11 cellular contexts compared by ENCODE assay signal in genomic region chr16:29993903-29994612, GRCh38. TPM values are rescaled to one million over a fixed set of nuclear protein-coding genes. Genes with fewer than 3 reads are reported as not detected.
DNase-seq lines count a peak whose midpoint lies in the region; ATAC-seq and TF ChIP-seq lines count a peak whose summit lies in the region.
"Had no signal": no experiment of that assay in that cellular context is flagged by ENCODE, and none has a peak within 500 bp of the region (broad histone marks: within the 10 kb centered on the region; RNA-seq: fewer than 3 reads in every experiment).

No MANE protein-coding gene starts in this region.

- DNase-seq in natural killer cell treated with Interleukin-12 subunit alpha and Interleukin-12 subunit beta and Interleukin-15 and Interleukin-18, amount 100 ng/mL, for 72 hours (ENCODE audit: low spot score) = peak; percentile 51
- no peak for DNase-seq in adrenal gland
- no peak for DNase-seq in erythroblast (lab: John Stamatoyannopoulos, UW)
- DNase-seq in NCI-H1436 treated with DMSO at 0.1 percent for 48 hours (lab: John Stamatoyannopoulos, UW) = no peak

- H3K27ac ChIP-seq in BLaER1 treated with 17β-estradiol and CSF1 and Interleukin-3, amounts not matched to agents 10 nM and 100 nM = peak overlapping the region in 9 of 11 experiments; percentile 92 to 99 (median 97); a peak in 17 of 22 replicates
- peak overlapping the region; percentile 100; the same call in 1 of the 2 replicates for H3K27ac ChIP-seq in KMS-11
- H3K27ac ChIP-seq in adrenal gland = peak overlapping the region in 1 of 5 donors; percentile 97

- H3K9me3 Mint-ChIP-seq in brain = peaks cover 0 to 3% (median 0%) of the 10 kb centered on the region in 5 experiments
- no peaks in the 10 kb centered on the region for H3K9me3 Mint-ChIP-seq in natural killer cell treated with Interleukin-12 subunit alpha and Interleukin-12 subunit beta and Interleukin-15 and Interleukin-18, amount 100 ng/mL, for 72 hours

- peak overlapping the region; percentile 94 to 99 (median 98) for H3K27ac Mint-ChIP-seq in brain
- H3K27ac Mint-ChIP-seq in natural killer cell treated with Interleukin-12 subunit alpha and Interleukin-12 subunit beta and Interleukin-15 and Interleukin-18, amount 100 ng/mL, for 72 hours = peak overlapping the region; percentile 96 to 98

- H3K27me3 Mint-ChIP-seq in brain = peaks cover 16% of the 10 kb centered on the region
- no peaks in the 10 kb centered on the region for H3K27me3 Mint-ChIP-seq in natural killer cell treated with Interleukin-12 subunit alpha and Interleukin-12 subunit beta and Interleukin-15 and Interleukin-18, amount 100 ng/mL, for 72 hours

- WGBS in adrenal gland, 4 donors = 82 to 88% (median 87%) methylated on average over 9 of the region's 9 CpGs

- peak overlapping the region; percentile 90 to 97 (median 94) for H3K4me2 ChIP-seq in BLaER1 treated with 17β-estradiol and CSF1 and Interleukin-3, amounts not matched to agents 10 nM and 100 nM
- H3K4me2 ChIP-seq in KMS-11 = peak overlapping the region; percentile 93

- H3K27me3 ChIP-seq in BLaER1 treated with 17β-estradiol and CSF1 and Interleukin-3, amounts not matched to agents 10 nM and 100 nM = no peaks in the 10 kb centered on the region
- no peaks in the 10 kb centered on the region for H3K27me3 ChIP-seq in KMS-11 (ENCODE audit: insufficient read depth, low read depth)
- H3K27me3 ChIP-seq in adrenal gland = no peaks in the 10 kb centered on the region

- peak overlapping the region; percentile 72 to 95 (median 86) for H3K4me3 ChIP-seq in BLaER1 treated with 17β-estradiol and CSF1 and Interleukin-3, amounts not matched to agents 10 nM and 100 nM
- H3K4me3 ChIP-seq in KMS-11 (IDR thresholded peaks at IDR 0.05; ENCODE audit: insufficient read depth, low read depth, low read length) (no peak overlapping the region), adrenal gland (no peak overlapping the region)

- TF ChIP-seq POLR2A in adrenal gland (IDR thresholded peaks at IDR 0.05) (no peak), erythroblast (IDR thresholded peaks at IDR 0.05; ENCODE audit: low read length) (no peak)

- peak overlapping the region; percentile 80 to 99 (median 93) for H3K9ac ChIP-seq in BLaER1 treated with 17β-estradiol and CSF1 and Interleukin-3, amounts not matched to agents 10 nM and 100 nM
- H3K9ac ChIP-seq in KMS-11 = peak overlapping the region; percentile 100; the same call in 1 of the 2 replicates

- intact Hi-C loops in adrenal gland (cut with DNase I) = loop anchor here in 1 of 2 donors (10.0 kb wide), 1 partner anchor 69 kb away; the partner anchor contains the start of gene KCTD13

- ATAC-seq in natural killer cell treated with Interleukin-12 subunit alpha and Interleukin-12 subunit beta and Interleukin-15 and Interleukin-18, amount 100 ng/mL, for 72 hours = no peak
- no peak for ATAC-seq in HG02852 (IDR thresholded peaks at IDR 0.05; ENCODE audit: unreplicated experiment)

- H2AFZ ChIP-seq in KMS-11 (ENCODE audit: low read depth) = no peak overlapping the region

- H3K36me3 ChIP-seq in BLaER1 treated with 17β-estradiol and CSF1 and Interleukin-3, amounts not matched to agents 10 nM and 100 nM = peaks cover 44 to 65% (median 56%) of the 10 kb centered on the region in 11 experiments
- H3K36me3 ChIP-seq in KMS-11 (ENCODE audit: insufficient read depth) = no peaks in the 10 kb centered on the region
- peaks cover 0 to 44% of the 10 kb centered on the region in 2 donors for H3K36me3 ChIP-seq in adrenal gland (replicated peaks in 1 of 2)

- peaks cover 20% of the 10 kb centered on the region for H3K36me3 Mint-ChIP-seq in brain
- peaks cover 2% of the 10 kb centered on the region for H3K36me3 Mint-ChIP-seq in natural killer cell treated with Interleukin-12 subunit alpha and Interleukin-12 subunit beta and Interleukin-15 and Interleukin-18, amount 100 ng/mL, for 72 hours

- peak overlapping the region; percentile 98 to 100 (median 98) for H3K4me3 Mint-ChIP-seq in brain
- H3K4me3 Mint-ChIP-seq in natural killer cell treated with Interleukin-12 subunit alpha and Interleukin-12 subunit beta and Interleukin-15 and Interleukin-18, amount 100 ng/mL, for 72 hours = peak overlapping the region; percentile 97

- no peak for TF ChIP-seq CTCF in KMS-11 (conservative IDR thresholded peaks at IDR 0.05; ENCODE audit: low read depth, low read length)
- no peak for TF ChIP-seq CTCF in brain (conservative IDR thresholded peaks at IDR 0.05)
- TF ChIP-seq CTCF in adrenal gland (IDR thresholded peaks at IDR 0.05) = no peak

- peaks cover 0 to 47% (median 6%) of the 10 kb centered on the region in 11 experiments; a peak in 8 of 22 replicates for H4K20me1 ChIP-seq in BLaER1 treated with 17β-estradiol and CSF1 and Interleukin-3, amounts not matched to agents 10 nM and 100 nM
- H4K20me1 ChIP-seq in KMS-11 (ENCODE audit: insufficient read depth) = no peaks in the 10 kb centered on the region

- peaks cover 30% of the 10 kb centered on the region for H3K4me1 Mint-ChIP-seq in brain
- peaks cover 27 to 36% of the 10 kb centered on the region in 2 donors for H3K4me1 Mint-ChIP-seq in natural killer cell treated with Interleukin-12 subunit alpha and Interleukin-12 subunit beta and Interleukin-15 and Interleukin-18, amount 100 ng/mL, for 72 hours (ENCODE audit: low read depth in 2 of 2)

- peaks cover 10% of the 10 kb centered on the region; the same call in 1 of the 2 replicates for H3K79me2 ChIP-seq in KMS-11 (ENCODE audit: insufficient read depth, low read depth)

- no peaks in the 10 kb centered on the region for H3K9me3 ChIP-seq in BLaER1 treated with 17β-estradiol and CSF1 and Interleukin-3, amounts not matched to agents 10 nM and 100 nM (replicated peaks in 1 of 11)
- H3K9me3 ChIP-seq in adrenal gland (replicated peaks in 1 of 3) = no peaks in the 10 kb centered on the region

- peaks cover 43 to 56% (median 48%) of the 10 kb centered on the region in 10 experiments for H3K4me1 ChIP-seq in BLaER1 treated with 17β-estradiol and CSF1 and Interleukin-3, amounts not matched to agents 10 nM and 100 nM
- H3K4me1 ChIP-seq in KMS-11 (ENCODE audit: low read depth, poor library complexity, severe bottlenecking) (peaks cover 17% of the 10 kb centered on the region), adrenal gland (replicated peaks in 1 of 2) (peaks cover 17 to 24% of the 10 kb centered on the region in 2 donors)

RNA-seq across cellular contexts. Expression of gene HIRIP3, which starts 1.4 kb away (rescaled TPM):
- 85.9 TPM for polyA plus RNA-seq in brain (ENCODE audit: insufficient read depth, low read depth, low replicate concordance)
- total RNA-seq in natural killer cell treated with Interleukin-12 subunit alpha and Interleukin-12 subunit beta and Interleukin-15 and Interleukin-18, amount 100 ng/mL, for 72 hours = 10 to 100 TPM; 30.0 to 40.8 TPM
- total RNA-seq in adrenal gland = 10 to 100 TPM; 11.9 to 35.0 (median 19.1) TPM
- 10 to 100 TPM; 12.6 to 24.9 (median 20.2) TPM for polyA plus RNA-seq in adrenal gland

RNA-seq across cellular contexts. Expression of gene INO80E, which starts 2.0 kb away (rescaled TPM):
- polyA plus RNA-seq in brain (ENCODE audit: insufficient read depth, low read depth, low replicate concordance) (147 TPM), adrenal gland (100 to 1,000 TPM in 2 of 3 donors, 10 to 100 TPM in 1; 42.8 to 362 (median 103) TPM)
- 100 to 1,000 TPM; 101 to 133 TPM for total RNA-seq in natural killer cell treated with Interleukin-12 subunit alpha and Interleukin-12 subunit beta and Interleukin-15 and Interleukin-18, amount 100 ng/mL, for 72 hours
- total RNA-seq in adrenal gland = 100 to 1,000 TPM in 2 of 8 donors, 10 to 100 TPM in 6; 31.8 to 120 (median 73.4) TPM

RNA-seq across cellular contexts. Expression of gene DOC2A, which starts 16.8 kb away (rescaled TPM):
- 23.1 TPM for polyA plus RNA-seq in brain (ENCODE audit: insufficient read depth, low read depth, low replicate concordance)
- not detected for total RNA-seq in natural killer cell treated with Interleukin-12 subunit alpha and Interleukin-12 subunit beta and Interleukin-15 and Interleukin-18, amount 100 ng/mL, for 72 hours
- 10 to 100 TPM in 1 of 8 donors, 1 to 10 TPM in 4, under 1 TPM in 2, not detected in 1; 0.35 to 14.8 (median 2.5) TPM for total RNA-seq in adrenal gland
- 10 to 100 TPM in 1 of 3 donors, 1 to 10 TPM in 1, under 1 TPM in 1; 0.60 to 33.0 (median 9.5) TPM for polyA plus RNA-seq in adrenal gland
- total RNA-seq: LHCN-M2 had no signal

RNA-seq across cellular contexts. Expression of gene TAOK2, which starts 20.4 kb away (rescaled TPM):
- 45.4 TPM for polyA plus RNA-seq in brain (ENCODE audit: insufficient read depth, low read depth, low replicate concordance)
- total RNA-seq in natural killer cell treated with Interleukin-12 subunit alpha and Interleukin-12 subunit beta and Interleukin-15 and Interleukin-18, amount 100 ng/mL, for 72 hours = 10 to 100 TPM; 39.6 to 66.8 TPM
- 10 to 100 TPM; 57.5 to 95.0 (median 76.1) TPM for total RNA-seq in adrenal gland
- polyA plus RNA-seq in adrenal gland = 100 to 1,000 TPM in 1 of 3 donors, 10 to 100 TPM in 2; 36.6 to 135 (median 51.0) TPM

RNA-seq across cellular contexts. Expression of gene C16orf92, which starts 28.9 kb away (rescaled TPM):
- not detected for polyA plus RNA-seq in brain (ENCODE audit: insufficient read depth, low read depth, low replicate concordance)
- not detected for total RNA-seq in natural killer cell treated with Interleukin-12 subunit alpha and Interleukin-12 subunit beta and Interleukin-15 and Interleukin-18, amount 100 ng/mL, for 72 hours
- total RNA-seq in adrenal gland = not detected
- not detected for polyA plus RNA-seq in adrenal gland
- total RNA-seq: dermis microvascular lymphatic vessel endothelial cell, LHCN-M2, mucosa of gallbladder had no signal

Comparison
In these comparisons a context has a peak if more than half of its experiments do, and no peak if none do; other contexts are left out.
1. H3K4me3 ChIP-seq: peak in BLaER1 treated with 17β-estradiol and CSF1 and Interleukin-3, amounts not matched to agents 10 nM and 100 nM (10 of 10); none in KMS-11 (single experiment) and adrenal gland (0 of 4).